In genomic region chr20:50283922-50284810, GRCh38 we compare ENCODE assay signal across 9 cellular contexts.
DNase-seq lines count a peak whose midpoint lies in the region; ATAC-seq, FAIRE-seq and TF ChIP-seq lines count a peak whose summit lies in the region.
"Had no signal": no experiment of that assay in that cellular context is flagged by ENCODE, and none has a peak within 500 bp of the region (broad histone marks: within the 10 kb centered on the region; RNA-seq: fewer than 3 reads in every experiment).

No MANE protein-coding gene starts in this region.

- H4K20me1 ChIP-seq in astrocyte (ENCODE audit: insufficient read depth, low read length), result no peaks in the 10 kb centered on the region

- peak overlapping the region; percentile 66 for H3K9ac ChIP-seq in astrocyte (ENCODE audit: low read length)

- no peak overlapping the region for H3K4me3 Mint-ChIP-seq in astrocyte (ENCODE audit: unreplicated experiment)
- H3K4me3 Mint-ChIP-seq: T-helper 1 cell treated with Interleukin-12 subunit alpha and Interleukin-12 subunit beta and Interleukin-4 antibody, amounts not matched to agents 30 μg/mL and 1 μg/mL, for 36 hours had no signal

- H3K4me1 ChIP-seq in astrocyte (ENCODE audit: insufficient read depth, low read length), result peaks cover 36% of the 10 kb centered on the region
- H3K4me1 ChIP-seq in lower lobe of right lung, result peaks cover 54% of the 10 kb centered on the region
- H3K4me1 ChIP-seq in uterus, result peaks cover 27 to 30% of the 10 kb centered on the region in 2 donors

- H3K36me3 ChIP-seq in astrocyte (ENCODE audit: insufficient read depth, low read length) (no peaks in the 10 kb centered on the region), lower lobe of right lung (no peaks in the 10 kb centered on the region), uterus (no peaks in the 10 kb centered on the region)

- H3K4me1 Mint-ChIP-seq in astrocyte (ENCODE audit: low read depth, unreplicated experiment), result peaks cover 22% of the 10 kb centered on the region

- intact Hi-C loops in lower lobe of right lung (cut with DNase I) (no loop called here), uterus (cut with DNase I; ENCODE audit: low total_unique reads) (loop anchor here (10.0 kb wide), 1 partner anchor 89 kb away; the partner anchor contains the start of gene CEBPB)

- H3K27me3 ChIP-seq in astrocyte (ENCODE audit: insufficient read depth, low read length) (no peaks in the 10 kb centered on the region), lower lobe of right lung (ENCODE audit: low read depth) (no peaks in the 10 kb centered on the region), uterus (no peaks in the 10 kb centered on the region)

- DNase-seq in activated naive CD4-positive, alpha-beta T cell treated with anti-CD3 and anti-CD28 coated beads, Interleukin-2, amount 50 U/mL, for 72 hours (ENCODE audit: low spot score in 2 of 2), result no peak
- no peak for DNase-seq in activated naive CD4-positive, alpha-beta T cell treated with anti-CD3 and anti-CD28 coated beads, Interleukin-2, amount 50 U/mL, for 16 hours
- peak; percentile 53 for DNase-seq in astrocyte (ENCODE audit: low read depth)
- DNase-seq in lower lobe of right lung, result peak; percentile 90
- DNase-seq in uterus, result no peak

- H3K4me3 ChIP-seq in astrocyte (ENCODE audit: insufficient read depth, low read depth, low read length) (no peak overlapping the region), lower lobe of right lung (no peak overlapping the region), uterus (no peak overlapping the region)

- no peaks in the 10 kb centered on the region for H3K9me3 ChIP-seq in astrocyte (ENCODE audit: insufficient read depth, low read depth, low read length)
- no peaks in the 10 kb centered on the region for H3K9me3 ChIP-seq in lower lobe of right lung
- H3K9me3 ChIP-seq in uterus, result no peaks in the 10 kb centered on the region

- H3K27ac Mint-ChIP-seq in activated naive CD4-positive, alpha-beta T cell treated with anti-CD3 and anti-CD28 coated beads, Interleukin-2, amount 50 U/mL, for 72 hours, result peak overlapping the region in 1 of 2 donors; percentile 33
- peak overlapping the region; percentile 22 for H3K27ac Mint-ChIP-seq in astrocyte (ENCODE audit: unreplicated experiment)
- H3K27ac Mint-ChIP-seq: T-helper 1 cell treated with Interleukin-12 subunit alpha and Interleukin-12 subunit beta and Interleukin-4 antibody, amounts not matched to agents 30 μg/mL and 1 μg/mL, for 36 hours had no signal

- peaks cover 20% of the 10 kb centered on the region for H3K27me3 Mint-ChIP-seq in astrocyte (ENCODE audit: low read depth, unreplicated experiment)

- H3K9me3 Mint-ChIP-seq in activated naive CD4-positive, alpha-beta T cell treated with anti-CD3 and anti-CD28 coated beads, Interleukin-2, amount 50 U/mL, for 72 hours, result no peaks in the 10 kb centered on the region
- H3K9me3 Mint-ChIP-seq in astrocyte (ENCODE audit: unreplicated experiment), result no peaks in the 10 kb centered on the region
- H3K9me3 Mint-ChIP-seq: T-helper 1 cell treated with Interleukin-12 subunit alpha and Interleukin-12 subunit beta and Interleukin-4 antibody, amounts not matched to agents 30 μg/mL and 1 μg/mL, for 36 hours had no signal

- no peak for TF ChIP-seq POLR2A in uterus (IDR thresholded peaks at IDR 0.05)

- peak overlapping the region; percentile 63 for H3K4me2 ChIP-seq in astrocyte (ENCODE audit: low read length)

- ATAC-seq in activated naive CD4-positive, alpha-beta T cell treated with anti-CD3 and anti-CD28 coated beads, Interleukin-2, amount 50 U/mL, for 72 hours, result peak; percentile 50 to 69
- ATAC-seq in lower lobe of right lung, result peak; percentile 72 to 80
- ATAC-seq in GM21515 (IDR thresholded peaks at IDR 0.05; ENCODE audit: unreplicated experiment), result no peak
- ATAC-seq in GM21576 (IDR thresholded peaks at IDR 0.05; ENCODE audit: unreplicated experiment), result no peak
- ATAC-seq in HG03354 (IDR thresholded peaks at IDR 0.05; ENCODE audit: poor library complexity, severe bottlenecking, unreplicated experiment), result no peak

- TF ChIP-seq CTCF in astrocyte (IDR thresholded peaks at IDR 0.05; ENCODE audit: insufficient read depth, low read depth, low read length), result no peak
- TF ChIP-seq CTCF in lower lobe of right lung (IDR thresholded peaks at IDR 0.05), result no peak
- no peak for TF ChIP-seq CTCF in uterus (IDR thresholded peaks at IDR 0.05)

- H3K27ac ChIP-seq in astrocyte (ENCODE audit: low read depth, low read length), result peak overlapping the region; percentile 80
- peak overlapping the region; percentile 77 for H3K27ac ChIP-seq in lower lobe of right lung
- H3K27ac ChIP-seq in uterus, result peak overlapping the region; percentile 98 to 99

- H3K79me2 ChIP-seq in astrocyte (ENCODE audit: insufficient read depth, low read length), result no peaks in the 10 kb centered on the region

- no peak for FAIRE-seq in astrocyte (lab: Jason Lieb, UNC)

- no peaks in the 10 kb centered on the region for H3K36me3 Mint-ChIP-seq in activated naive CD4-positive, alpha-beta T cell treated with anti-CD3 and anti-CD28 coated beads, Interleukin-2, amount 50 U/mL, for 72 hours
- peaks cover 2% of the 10 kb centered on the region for H3K36me3 Mint-ChIP-seq in astrocyte (ENCODE audit: low read depth, unreplicated experiment)

- H2AFZ ChIP-seq in astrocyte (ENCODE audit: low read depth, low read length), result peak overlapping the region; percentile 48

Comparison
In these comparisons a context has a peak if more than half of its experiments do, and no peak if none do; other contexts are left out.
1. ATAC-seq: peak in activated naive CD4-positive, alpha-beta T cell treated with anti-CD3 and anti-CD28 coated beads, Interleukin-2, amount 50 U/mL, for 72 hours (2 of 2) and lower lobe of right lung (2 of 2); none in GM21515 (single experiment), GM21576 (single experiment) and HG03354 (single experiment).
2. DNase-seq: peak in astrocyte (single experiment) and lower lobe of right lung (single experiment); none in activated naive CD4-positive, alpha-beta T cell treated with anti-CD3 and anti-CD28 coated beads, Interleukin-2, amount 50 U/mL, for 72 hours (0 of 2), activated naive CD4-positive, alpha-beta T cell treated with anti-CD3 and anti-CD28 coated beads, Interleukin-2, amount 50 U/mL, for 16 hours (single experiment) and uterus (0 of 2).
3. Peak in every context shown above with its lines, with median percentiles within 50 percentile points of each other: H3K27ac ChIP-seq.